ENCODE assay signal across 1 cellular context in genomic region chr20:46683939-46684750, GRCh38.
TF ChIP-seq lines count a peak whose summit lies in the region.

No MANE protein-coding gene starts in this region.

TF ChIP-seq in K562, 482 proteins besides CTCF, POLR2A, EP300 and RAD21 (continued from another document and continues in another):
- peak; percentile 84 for TF ChIP-seq MGA (IDR thresholded peaks at IDR 0.05)
- TF ChIP-seq, protein P1, sequence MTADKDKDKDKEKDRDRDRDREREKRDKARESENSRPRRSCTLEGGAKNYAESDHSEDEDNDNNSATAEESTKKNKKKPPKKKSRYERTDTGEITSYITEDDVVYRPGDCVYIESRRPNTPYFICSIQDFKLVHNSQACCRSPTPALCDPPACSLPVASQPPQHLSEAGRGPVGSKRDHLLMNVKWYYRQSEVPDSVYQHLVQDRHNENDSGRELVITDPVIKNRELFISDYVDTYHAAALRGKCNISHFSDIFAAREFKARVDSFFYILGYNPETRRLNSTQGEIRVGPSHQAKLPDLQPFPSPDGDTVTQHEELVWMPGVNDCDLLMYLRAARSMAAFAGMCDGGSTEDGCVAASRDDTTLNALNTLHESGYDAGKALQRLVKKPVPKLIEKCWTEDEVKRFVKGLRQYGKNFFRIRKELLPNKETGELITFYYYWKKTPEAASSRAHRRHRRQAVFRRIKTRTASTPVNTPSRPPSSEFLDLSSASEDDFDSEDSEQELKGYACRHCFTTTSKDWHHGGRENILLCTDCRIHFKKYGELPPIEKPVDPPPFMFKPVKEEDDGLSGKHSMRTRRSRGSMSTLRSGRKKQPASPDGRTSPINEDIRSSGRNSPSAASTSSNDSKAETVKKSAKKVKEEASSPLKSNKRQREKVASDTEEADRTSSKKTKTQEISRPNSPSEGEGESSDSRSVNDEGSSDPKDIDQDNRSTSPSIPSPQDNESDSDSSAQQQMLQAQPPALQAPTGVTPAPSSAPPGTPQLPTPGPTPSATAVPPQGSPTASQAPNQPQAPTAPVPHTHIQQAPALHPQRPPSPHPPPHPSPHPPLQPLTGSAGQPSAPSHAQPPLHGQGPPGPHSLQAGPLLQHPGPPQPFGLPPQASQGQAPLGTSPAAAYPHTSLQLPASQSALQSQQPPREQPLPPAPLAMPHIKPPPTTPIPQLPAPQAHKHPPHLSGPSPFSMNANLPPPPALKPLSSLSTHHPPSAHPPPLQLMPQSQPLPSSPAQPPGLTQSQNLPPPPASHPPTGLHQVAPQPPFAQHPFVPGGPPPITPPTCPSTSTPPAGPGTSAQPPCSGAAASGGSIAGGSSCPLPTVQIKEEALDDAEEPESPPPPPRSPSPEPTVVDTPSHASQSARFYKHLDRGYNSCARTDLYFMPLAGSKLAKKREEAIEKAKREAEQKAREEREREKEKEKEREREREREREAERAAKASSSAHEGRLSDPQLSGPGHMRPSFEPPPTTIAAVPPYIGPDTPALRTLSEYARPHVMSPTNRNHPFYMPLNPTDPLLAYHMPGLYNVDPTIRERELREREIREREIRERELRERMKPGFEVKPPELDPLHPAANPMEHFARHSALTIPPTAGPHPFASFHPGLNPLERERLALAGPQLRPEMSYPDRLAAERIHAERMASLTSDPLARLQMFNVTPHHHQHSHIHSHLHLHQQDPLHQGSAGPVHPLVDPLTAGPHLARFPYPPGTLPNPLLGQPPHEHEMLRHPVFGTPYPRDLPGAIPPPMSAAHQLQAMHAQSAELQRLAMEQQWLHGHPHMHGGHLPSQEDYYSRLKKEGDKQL (CRISPR knock-in tag; IDR thresholded peaks at IDR 0.05; ENCODE audit: borderline replicate concordance): no peak
- no peak for TF ChIP-seq SETDB1 (IDR thresholded peaks at IDR 0.05; ENCODE audit: low read length)
- TF ChIP-seq ELF1 (tag; IDR thresholded peaks at IDR 0.05): peak; percentile 85
- peak; percentile 67; the same call in 1 of the 2 replicates for TF ChIP-seq FOXP1 (CRISPR knock-in tag; IDR thresholded peaks at IDR 0.05)
- peak; percentile 57; the same call in 1 of the 2 replicates for TF ChIP-seq MTA3 (IDR thresholded peaks at IDR 0.05; ENCODE audit: borderline replicate concordance)
- peak; percentile 72; the same call in 1 of the 2 replicates for TF ChIP-seq BRD4 (IDR thresholded peaks at IDR 0.05)
- peak; percentile 65; the same call in 1 of the 2 replicates for TF ChIP-seq SPI1 (IDR thresholded peaks at IDR 0.05; ENCODE audit: borderline replicate concordance, low read depth, low read length)
- peak; percentile 96 for TF ChIP-seq MXI1 (IDR thresholded peaks at IDR 0.05; ENCODE audit: low read depth, low read length)
- TF ChIP-seq THAP7 (CRISPR knock-in tag; IDR thresholded peaks at IDR 0.05): 0 out of 2 replicates have a peak, but pooled peaks have one; percentile 20
- peak; percentile 82 for TF ChIP-seq MAFF (IDR thresholded peaks at IDR 0.05; ENCODE audit: low read length)
- TF ChIP-seq ZNF121 (CRISPR knock-in tag; conservative IDR thresholded peaks at IDR 0.05): peak; percentile 36; the same call in 1 of the 2 replicates
- 0 out of 2 replicates have a peak, but pooled peaks have one; percentile 21 for TF ChIP-seq ETV5 (CRISPR knock-in tag; IDR thresholded peaks at IDR 0.05; ENCODE audit: low read depth)
- no peak for TF ChIP-seq POLR3A (IDR thresholded peaks at IDR 0.05; ENCODE audit: borderline replicate concordance, extremely low read depth, insufficient read depth, insufficient read length)
- TF ChIP-seq KLF6 (CRISPR knock-in tag; IDR thresholded peaks at IDR 0.05; ENCODE audit: borderline replicate concordance): peak; percentile 53; the same call in 1 of the 2 replicates
- no peak for TF ChIP-seq ZNF124 (CRISPR knock-in tag; IDR thresholded peaks at IDR 0.05)
- TF ChIP-seq JUN (IDR thresholded peaks at IDR 0.05; ENCODE audit: borderline replicate concordance, low read depth, low read length): no peak
- no peak for TF ChIP-seq JUN (CRISPR knock-in tag; IDR thresholded peaks at IDR 0.05; ENCODE audit: borderline replicate concordance)
- TF ChIP-seq ATF3 (IDR thresholded peaks at IDR 0.05): peak; percentile 24; the same call in 1 of the 2 replicates
- peak; percentile 73 for TF ChIP-seq ATF3 (CRISPR knock-in tag; conservative IDR thresholded peaks at IDR 0.05)
- TF ChIP-seq BHLHE40 (IDR thresholded peaks at IDR 0.05; ENCODE audit: low read length): peak; percentile 87
- TF ChIP-seq, protein P2, sequence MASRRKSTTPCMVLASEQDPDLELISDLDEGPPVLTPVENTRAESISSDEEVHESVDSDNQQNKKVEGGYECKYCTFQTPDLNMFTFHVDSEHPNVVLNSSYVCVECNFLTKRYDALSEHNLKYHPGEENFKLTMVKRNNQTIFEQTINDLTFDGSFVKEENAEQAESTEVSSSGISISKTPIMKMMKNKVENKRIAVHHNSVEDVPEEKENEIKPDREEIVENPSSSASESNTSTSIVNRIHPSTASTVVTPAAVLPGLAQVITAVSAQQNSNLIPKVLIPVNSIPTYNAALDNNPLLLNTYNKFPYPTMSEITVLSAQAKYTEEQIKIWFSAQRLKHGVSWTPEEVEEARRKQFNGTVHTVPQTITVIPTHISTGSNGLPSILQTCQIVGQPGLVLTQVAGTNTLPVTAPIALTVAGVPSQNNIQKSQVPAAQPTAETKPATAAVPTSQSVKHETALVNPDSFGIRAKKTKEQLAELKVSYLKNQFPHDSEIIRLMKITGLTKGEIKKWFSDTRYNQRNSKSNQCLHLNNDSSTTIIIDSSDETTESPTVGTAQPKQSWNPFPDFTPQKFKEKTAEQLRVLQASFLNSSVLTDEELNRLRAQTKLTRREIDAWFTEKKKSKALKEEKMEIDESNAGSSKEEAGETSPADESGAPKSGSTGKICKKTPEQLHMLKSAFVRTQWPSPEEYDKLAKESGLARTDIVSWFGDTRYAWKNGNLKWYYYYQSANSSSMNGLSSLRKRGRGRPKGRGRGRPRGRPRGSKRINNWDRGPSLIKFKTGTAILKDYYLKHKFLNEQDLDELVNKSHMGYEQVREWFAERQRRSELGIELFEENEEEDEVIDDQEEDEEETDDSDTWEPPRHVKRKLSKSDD (conservative IDR thresholded peaks at IDR 0.05; ENCODE audit: low read length): peak; percentile 89
